In the genomic region with DNA sequence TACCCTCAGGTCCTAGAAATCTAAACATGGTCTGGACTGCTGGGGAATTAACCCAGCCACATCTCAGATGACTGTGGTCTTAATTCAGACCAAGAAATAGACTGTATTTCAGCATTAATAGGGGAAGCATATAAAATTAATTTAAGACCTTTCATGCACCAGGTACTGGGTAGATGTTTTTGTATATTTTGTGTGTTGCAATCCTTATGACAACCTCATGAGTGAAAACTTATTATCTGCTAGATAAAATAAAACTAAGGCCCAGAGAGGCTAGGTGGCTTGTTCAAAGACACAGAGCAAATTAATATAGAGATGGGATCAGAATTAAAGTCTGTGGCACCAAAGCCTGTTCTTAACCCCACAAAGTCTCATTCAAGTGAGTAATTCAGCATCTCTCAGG, we compare ENCODE assay signal across 2 cellular contexts.
TF ChIP-seq lines count a peak whose summit lies in the region.

No MANE protein-coding gene starts in this region.

TF ChIP-seq in SK-N-SH, 30 proteins besides CTCF, POLR2A, EP300 and RAD21:
- TF ChIP-seq, protein P1, sequence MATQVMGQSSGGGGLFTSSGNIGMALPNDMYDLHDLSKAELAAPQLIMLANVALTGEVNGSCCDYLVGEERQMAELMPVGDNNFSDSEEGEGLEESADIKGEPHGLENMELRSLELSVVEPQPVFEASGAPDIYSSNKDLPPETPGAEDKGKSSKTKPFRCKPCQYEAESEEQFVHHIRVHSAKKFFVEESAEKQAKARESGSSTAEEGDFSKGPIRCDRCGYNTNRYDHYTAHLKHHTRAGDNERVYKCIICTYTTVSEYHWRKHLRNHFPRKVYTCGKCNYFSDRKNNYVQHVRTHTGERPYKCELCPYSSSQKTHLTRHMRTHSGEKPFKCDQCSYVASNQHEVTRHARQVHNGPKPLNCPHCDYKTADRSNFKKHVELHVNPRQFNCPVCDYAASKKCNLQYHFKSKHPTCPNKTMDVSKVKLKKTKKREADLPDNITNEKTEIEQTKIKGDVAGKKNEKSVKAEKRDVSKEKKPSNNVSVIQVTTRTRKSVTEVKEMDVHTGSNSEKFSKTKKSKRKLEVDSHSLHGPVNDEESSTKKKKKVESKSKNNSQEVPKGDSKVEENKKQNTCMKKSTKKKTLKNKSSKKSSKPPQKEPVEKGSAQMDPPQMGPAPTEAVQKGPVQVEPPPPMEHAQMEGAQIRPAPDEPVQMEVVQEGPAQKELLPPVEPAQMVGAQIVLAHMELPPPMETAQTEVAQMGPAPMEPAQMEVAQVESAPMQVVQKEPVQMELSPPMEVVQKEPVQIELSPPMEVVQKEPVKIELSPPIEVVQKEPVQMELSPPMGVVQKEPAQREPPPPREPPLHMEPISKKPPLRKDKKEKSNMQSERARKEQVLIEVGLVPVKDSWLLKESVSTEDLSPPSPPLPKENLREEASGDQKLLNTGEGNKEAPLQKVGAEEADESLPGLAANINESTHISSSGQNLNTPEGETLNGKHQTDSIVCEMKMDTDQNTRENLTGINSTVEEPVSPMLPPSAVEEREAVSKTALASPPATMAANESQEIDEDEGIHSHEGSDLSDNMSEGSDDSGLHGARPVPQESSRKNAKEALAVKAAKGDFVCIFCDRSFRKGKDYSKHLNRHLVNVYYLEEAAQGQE (IDR thresholded peaks at IDR 0.05; ENCODE audit: low read depth, low read length): no peak
- TF ChIP-seq YY1 (IDR thresholded peaks at IDR 0.05; ENCODE audit: low read depth): no peak

TF ChIP-seq in SK-N-SH treated with all-trans-retinoic acid at 6 μM for 48 hours, 23 proteins besides CTCF, POLR2A, EP300 and RAD21 (continued from another document):
- TF ChIP-seq ZNF565 (CRISPR knock-in tag; conservative IDR thresholded peaks at IDR 0.05; ENCODE audit: low read depth): no peak
- TF ChIP-seq, protein P2, sequence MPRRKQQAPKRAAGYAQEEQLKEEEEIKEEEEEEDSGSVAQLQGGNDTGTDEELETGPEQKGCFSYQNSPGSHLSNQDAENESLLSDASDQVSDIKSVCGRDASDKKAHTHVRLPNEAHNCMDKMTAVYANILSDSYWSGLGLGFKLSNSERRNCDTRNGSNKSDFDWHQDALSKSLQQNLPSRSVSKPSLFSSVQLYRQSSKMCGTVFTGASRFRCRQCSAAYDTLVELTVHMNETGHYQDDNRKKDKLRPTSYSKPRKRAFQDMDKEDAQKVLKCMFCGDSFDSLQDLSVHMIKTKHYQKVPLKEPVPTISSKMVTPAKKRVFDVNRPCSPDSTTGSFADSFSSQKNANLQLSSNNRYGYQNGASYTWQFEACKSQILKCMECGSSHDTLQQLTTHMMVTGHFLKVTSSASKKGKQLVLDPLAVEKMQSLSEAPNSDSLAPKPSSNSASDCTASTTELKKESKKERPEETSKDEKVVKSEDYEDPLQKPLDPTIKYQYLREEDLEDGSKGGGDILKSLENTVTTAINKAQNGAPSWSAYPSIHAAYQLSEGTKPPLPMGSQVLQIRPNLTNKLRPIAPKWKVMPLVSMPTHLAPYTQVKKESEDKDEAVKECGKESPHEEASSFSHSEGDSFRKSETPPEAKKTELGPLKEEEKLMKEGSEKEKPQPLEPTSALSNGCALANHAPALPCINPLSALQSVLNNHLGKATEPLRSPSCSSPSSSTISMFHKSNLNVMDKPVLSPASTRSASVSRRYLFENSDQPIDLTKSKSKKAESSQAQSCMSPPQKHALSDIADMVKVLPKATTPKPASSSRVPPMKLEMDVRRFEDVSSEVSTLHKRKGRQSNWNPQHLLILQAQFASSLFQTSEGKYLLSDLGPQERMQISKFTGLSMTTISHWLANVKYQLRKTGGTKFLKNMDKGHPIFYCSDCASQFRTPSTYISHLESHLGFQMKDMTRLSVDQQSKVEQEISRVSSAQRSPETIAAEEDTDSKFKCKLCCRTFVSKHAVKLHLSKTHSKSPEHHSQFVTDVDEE (CRISPR knock-in tag; IDR thresholded peaks at IDR 0.05): no peak
- no peak for TF ChIP-seq RARB (CRISPR knock-in tag; IDR thresholded peaks at IDR 0.05)
- no peak for TF ChIP-seq ZNF70 (CRISPR knock-in tag; IDR thresholded peaks at IDR 0.05)
